10 cellular contexts compared by ENCODE assay signal in the genomic region with DNA sequence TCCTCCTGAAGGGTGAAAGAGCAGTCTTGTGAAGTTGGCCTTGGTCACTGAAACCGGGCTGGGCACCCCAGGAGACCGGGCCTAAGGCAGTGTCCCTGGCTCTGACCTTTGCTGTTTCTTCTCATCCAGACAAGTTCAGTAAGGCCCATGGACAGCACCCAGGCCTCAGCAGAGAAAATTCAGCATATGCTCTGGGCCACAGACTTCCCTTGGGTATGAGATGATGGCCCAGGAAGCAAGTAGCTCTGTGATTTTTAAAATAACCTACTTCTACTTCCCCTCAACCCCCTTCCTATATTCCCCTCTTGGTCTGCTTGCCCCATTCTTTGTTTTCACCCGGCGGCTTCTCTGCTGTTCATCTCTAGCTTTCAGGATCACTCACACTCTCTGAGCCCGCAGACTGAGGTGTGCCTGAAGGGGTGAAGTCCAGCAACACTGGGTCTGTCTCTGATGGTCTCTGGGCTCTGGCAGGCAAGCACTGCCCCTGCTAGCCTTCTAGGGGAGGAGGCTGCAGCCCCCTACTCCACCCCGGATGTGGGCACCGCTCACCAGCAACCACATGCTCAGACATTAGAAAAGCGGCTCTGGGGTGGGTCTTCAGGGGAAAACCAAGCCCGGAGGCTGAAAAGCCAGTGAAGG. TPM values are rescaled to one million over a fixed set of nuclear protein-coding genes. Genes with fewer than 3 reads are reported as not detected.
DNase-seq lines count a peak whose midpoint lies in the region; ATAC-seq and TF ChIP-seq lines count a peak whose summit lies in the region.
"Had no signal": no experiment of that assay in that cellular context is flagged by ENCODE, and none has a peak within 500 bp of the region (broad histone marks: within the 10 kb centered on the region; RNA-seq: fewer than 3 reads in every experiment).

No MANE protein-coding gene starts in this region.

- CTCF ChIA-PET in Caco-2 (lab: Charles Lee), result no interaction called here

- H3K27me3 ChIP-seq in GM06990 (replicated peaks; ENCODE audit: control insufficient read depth, insufficient read depth, low read length), result no peaks in the 10 kb centered on the region
- peaks cover 11 to 41% of the 10 kb centered on the region in 2 donors for H3K27me3 ChIP-seq in breast epithelium
- H3K27me3 ChIP-seq in Caco-2 (replicated peaks; ENCODE audit: control insufficient read depth, insufficient read depth, low read length), result no peaks in the 10 kb centered on the region

- H3K4me3 ChIP-seq in GM06990 (replicated peaks; ENCODE audit: low read depth, low read length) (peak overlapping the region; percentile 56), breast epithelium (no peak overlapping the region), Caco-2 (ENCODE audit: low read depth, low read length) (no peak overlapping the region)

- no TSS peak for BruUV-seq in Caco-2 (replicated peaks; lab: Mats Ljungman, UMichigan)

- peak overlapping the region; percentile 91 for H3K27ac Mint-ChIP-seq in T-helper 17 cell
- no peak overlapping the region for H3K27ac Mint-ChIP-seq in Caco-2 (ENCODE audit: unreplicated experiment)

- intact Hi-C loops in breast epithelium (cut with DNase I; ENCODE audit: low total_unique reads), result no loop called here
- intact Hi-C loops in Caco-2 (cut with micrococcal nuclease; ENCODE audit: unreplicated experiment), result no loop called here

- H3K4me1 ChIP-seq in breast epithelium (peaks cover 0 to 7% of the 10 kb centered on the region in 2 donors), Caco-2 (no peaks in the 10 kb centered on the region)

- H3K36me3 Mint-ChIP-seq in T-helper 17 cell (ENCODE audit: low read depth), result peaks cover 5% of the 10 kb centered on the region
- peaks cover 7% of the 10 kb centered on the region for H3K36me3 Mint-ChIP-seq in Caco-2 (ENCODE audit: insufficient read depth, unreplicated experiment)

- TF ChIP-seq POLR2A in GM18951 (IDR thresholded peaks at IDR 0.05; ENCODE audit: extremely low read depth, insufficient read depth, insufficient read length) (peak; percentile 56), breast epithelium (IDR thresholded peaks at IDR 0.05) (no peak)

- DNase-seq in GM06990 (ENCODE audit: extremely low read depth, insufficient read length) (peak; percentile 75), T-helper 17 cell (peak in 1 of 3 donors; percentile 28), occipital lobe (lab: John Stamatoyannopoulos, UW) (no peak), NCI-H1092 (lab: John Stamatoyannopoulos, UW) (no peak), breast epithelium (ENCODE audit: low spot score in 2 of 2) (no peak), Caco-2 (no peak)
- DNase-seq: NCI-H187 treated with DMSO at 0.1 percent for 48 hours had no signal

- no peak overlapping the region for H3K27ac ChIP-seq in breast epithelium

- H3K4me1 Mint-ChIP-seq in T-helper 17 cell, result peaks cover 57% of the 10 kb centered on the region
- no peaks in the 10 kb centered on the region for H3K4me1 Mint-ChIP-seq in Caco-2 (ENCODE audit: low read depth, unreplicated experiment)

- H3K4me3 Mint-ChIP-seq in T-helper 17 cell (peak overlapping the region; percentile 85), Caco-2 (ENCODE audit: unreplicated experiment) (no peak overlapping the region)

- no peaks in the 10 kb centered on the region for H3K9me3 Mint-ChIP-seq in Caco-2 (ENCODE audit: unreplicated experiment)

- no peaks in the 10 kb centered on the region for H3K9me3 ChIP-seq in T-helper 17 cell (ENCODE audit: control insufficient read depth, low read length, poor library complexity, severe bottlenecking)
- no peaks in the 10 kb centered on the region for H3K9me3 ChIP-seq in breast epithelium
- H3K9me3 ChIP-seq in Caco-2, result no peaks in the 10 kb centered on the region

- POLR2A ChIA-PET in Caco-2 (lab: Charles Lee), result interaction anchor here (0.5 kb wide), 1 partner anchor 12 kb away, joined by 5 read pairs; no protein-coding TSS in a partner anchor

- no peaks in the 10 kb centered on the region for H3K36me3 ChIP-seq in GM06990 (ENCODE audit: control insufficient read depth, insufficient read depth, low read length)
- H3K36me3 ChIP-seq in breast epithelium, result no peaks in the 10 kb centered on the region
- H3K36me3 ChIP-seq in Caco-2 (ENCODE audit: control insufficient read depth, insufficient read depth, low read length), result no peaks in the 10 kb centered on the region

- ATAC-seq in HG02884 (IDR thresholded peaks at IDR 0.05; ENCODE audit: unreplicated experiment) (peak; percentile 67), T-helper 17 cell (peak; percentile 67)

- H3K27me3 Mint-ChIP-seq in T-helper 17 cell, result peaks cover 7% of the 10 kb centered on the region
- H3K27me3 Mint-ChIP-seq in Caco-2 (ENCODE audit: insufficient read depth, unreplicated experiment), result no peaks in the 10 kb centered on the region

- in situ Hi-C loops in GM18951 (cut with MboI; ENCODE audit: low sequenced_read_pairs, unreplicated experiment), result no loop called here

- TF ChIP-seq CTCF in GM06990 (IDR thresholded peaks at IDR 0.05; ENCODE audit: insufficient read depth, low read length, poor library complexity, severe bottlenecking) (no peak), breast epithelium (IDR thresholded peaks at IDR 0.05) (no peak), Caco-2 (IDR thresholded peaks at IDR 0.05; ENCODE audit: insufficient read depth in 1 of 2, low read depth in 1 of 2, low read length in 1 of 2, severe bottlenecking in 1 of 2, unreplicated experiment in 1 of 2) (no peak)

RNA-seq across cellular contexts. Expression of a gene that starts 2.9 kb away (rescaled TPM):
- 10 to 100 TPM; 10.9 to 18.3 TPM for total RNA-seq in T-helper 17 cell
- total RNA-seq in occipital lobe, result not detected
- under 1 TPM in 1 of 3 donors, not detected in 2; 0.29 TPM for total RNA-seq in breast epithelium
- total RNA-seq in Caco-2 (2022), result not detected in 2 replicates
- total RNA-seq: lung microvascular endothelial cell had no signal

RNA-seq across cellular contexts. Expression of a gene that starts 24.8 kb away (rescaled TPM):
- total RNA-seq in T-helper 17 cell (under 1 TPM; 0.25 to 0.39 TPM), occipital lobe (1.4 TPM), breast epithelium (1 to 10 TPM in 2 of 3 donors, not detected in 1; 1.0 to 7.5 TPM), Caco-2 (2022) (112 and 123 TPM in 2 replicates)
- total RNA-seq: lung microvascular endothelial cell had no signal

Comparison
In these comparisons a context has a peak if more than half of its experiments do, and no peak if none do; other contexts are left out.
1. RNA of a gene that starts 2.9 kb away (total RNA-seq): 10.9 to 18.3 TPM in T-helper 17 cell; not detected in occipital lobe (single experiment), 0.29 TPM in breast epithelium and not detected in Caco-2; every median in the first group is over 4 times any median in the second.
2. RNA of a gene that starts 24.8 kb away (total RNA-seq): 112 to 123 TPM in Caco-2; 1.4 TPM in occipital lobe (single experiment), 1.0 to 7.5 TPM in breast epithelium and 0.25 to 0.39 TPM in T-helper 17 cell; every median in the first group is over 10 times any median in the second.